In the genomic region with DNA sequence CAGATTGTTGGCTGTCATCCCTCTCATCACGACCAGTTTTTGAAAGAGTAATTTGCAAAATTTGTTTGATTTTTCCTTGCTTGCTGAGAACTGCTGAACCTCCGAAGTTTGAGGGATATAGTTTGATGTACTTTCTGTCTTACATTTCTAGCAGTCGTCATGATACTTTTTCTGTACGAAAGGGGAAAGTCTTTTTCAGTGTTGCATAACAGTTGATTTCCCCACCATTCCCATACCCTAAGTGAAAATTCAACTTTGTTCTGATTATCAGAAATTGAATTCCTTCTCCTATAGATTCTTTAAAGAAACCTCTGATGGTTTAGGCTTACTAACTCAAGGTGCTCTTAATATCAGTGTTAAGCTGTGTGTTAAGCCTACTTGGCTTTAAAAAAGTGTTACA, we compare ENCODE assay signal across 9 cellular contexts. TPM values are rescaled to one million over a fixed set of nuclear protein-coding genes. Genes with fewer than 3 reads are reported as not detected.
A peak's percentile ranks its signal among the peaks of the same experiment; 100 is the strongest.
DNase-seq lines count a peak whose midpoint lies in the region; ATAC-seq, FAIRE-seq and TF ChIP-seq lines count a peak whose summit lies in the region.
"Had no signal": no experiment of that assay in that cellular context is flagged by ENCODE, and none has a peak within 500 bp of the region (broad histone marks: within the 10 kb centered on the region; RNA-seq: fewer than 3 reads in every experiment).

No MANE protein-coding gene starts in this region.

- ATAC-seq in PC-3 (no peak), pancreas (no peak), GM19023 (IDR thresholded peaks at IDR 0.05; ENCODE audit: unreplicated experiment) (no peak)

- peak overlapping the region; percentile 81 for H3K4me2 ChIP-seq in PC-3 (ENCODE audit: low read length)

- H3K36me3 Mint-ChIP-seq in CD8-positive, alpha-beta memory T cell, result peaks cover 0 to 9% (median 0%) of the 10 kb centered on the region in 3 donors
- peaks cover 11% of the 10 kb centered on the region for H3K36me3 Mint-ChIP-seq in endothelial cell (ENCODE audit: low read depth, unreplicated experiment)

- WGBS in pancreas, 2 donors, result 5 to 11% methylated on average over 4 of the region's 4 CpGs

- no peak for FAIRE-seq in pancreas (lab: Jason Lieb, UNC)
- FAIRE-seq: endometrium had no signal

- peaks cover 47 to 57% (median 48%) of the 10 kb centered on the region in 3 donors for H3K4me1 Mint-ChIP-seq in CD8-positive, alpha-beta memory T cell
- H3K4me1 Mint-ChIP-seq in endothelial cell (ENCODE audit: unreplicated experiment), result peaks cover 41% of the 10 kb centered on the region

- no peak overlapping the region for H2AFZ ChIP-seq in PC-3 (ENCODE audit: low read length)

- H4K20me1 ChIP-seq in PC-3 (ENCODE audit: low read length), result peaks cover 36% of the 10 kb centered on the region

- DNase-seq in CD8-positive, alpha-beta memory T cell, result no peak
- no peak for DNase-seq in PC-3
- no peak for DNase-seq in endothelial cell (ENCODE audit: low spot score)
- no peak for DNase-seq in pancreas
- DNase-seq in stimulated activated CD8-positive, alpha-beta memory T cell treated with anti-CD3 and anti-CD28 coated beads, Interleukin-4, amount 100 ng/mL, for 48 hours, result no peak
- no peak for DNase-seq in DMS 273 treated with DMSO at 0.1 percent for 48 hours (lab: John Stamatoyannopoulos, UW)
- DNase-seq in MV-4-11 (lab: John Stamatoyannopoulos, UW), result no peak

- peak overlapping the region; percentile 94 to 99 (median 96) for H3K4me3 Mint-ChIP-seq in CD8-positive, alpha-beta memory T cell
- H3K4me3 Mint-ChIP-seq in endothelial cell (ENCODE audit: unreplicated experiment), result peak overlapping the region; percentile 94

- no peaks in the 10 kb centered on the region for H3K27me3 ChIP-seq in CD8-positive, alpha-beta memory T cell (ENCODE audit: insufficient read depth, low read length, poor library complexity, severe bottlenecking)
- H3K27me3 ChIP-seq in PC-3 (ENCODE audit: low read length), result no peaks in the 10 kb centered on the region
- no peaks in the 10 kb centered on the region for H3K27me3 ChIP-seq in pancreas

- H3K27me3 Mint-ChIP-seq in CD8-positive, alpha-beta memory T cell, result peaks cover 0 to 5% of the 10 kb centered on the region in 2 donors
- H3K27me3 Mint-ChIP-seq in endothelial cell (ENCODE audit: unreplicated experiment), result peaks cover 2% of the 10 kb centered on the region

- peak overlapping the region; percentile 87 for H3K9ac ChIP-seq in PC-3 (ENCODE audit: low read length)

- H3K9me3 ChIP-seq in CD8-positive, alpha-beta memory T cell (ENCODE audit: low read length), result no peaks in the 10 kb centered on the region
- H3K9me3 ChIP-seq in PC-3 (ENCODE audit: low read length) (no peaks in the 10 kb centered on the region), pancreas (no peaks in the 10 kb centered on the region)

- no peak overlapping the region for H3K27ac ChIP-seq in CD8-positive, alpha-beta memory T cell (ENCODE audit: low read depth, low read length)
- H3K27ac ChIP-seq in PC-3 (ENCODE audit: low read length), result peak overlapping the region; percentile 87; the same call in 1 of the 2 replicates
- H3K27ac ChIP-seq in pancreas, result peak overlapping the region; percentile 78 to 96 (median 88)

- peaks cover 66% of the 10 kb centered on the region for H3K79me2 ChIP-seq in PC-3 (ENCODE audit: low read length)

- CTCF ChIA-PET in CD8-positive, alpha-beta memory T cell (lab: Charles Lee), result no interaction called here
- CTCF ChIA-PET in PC-3 (lab: Charles Lee), result no interaction called here

- H3K36me3 ChIP-seq in CD8-positive, alpha-beta memory T cell (ENCODE audit: insufficient read depth, low read length), result no peaks in the 10 kb centered on the region
- no peaks in the 10 kb centered on the region for H3K36me3 ChIP-seq in PC-3 (ENCODE audit: low read depth, low read length)
- no peaks in the 10 kb centered on the region for H3K36me3 ChIP-seq in pancreas

- POLR2A ChIA-PET in CD8-positive, alpha-beta memory T cell (lab: Charles Lee), result interaction anchor here (0.6 kb wide), 1 partner anchor 215 kb away, joined by 3 read pairs; no protein-coding TSS in a partner anchor
- POLR2A ChIA-PET in PC-3 (lab: Charles Lee; ENCODE audit: unreplicated experiment), result no interaction called here

- H3K4me1 ChIP-seq in CD8-positive, alpha-beta memory T cell (ENCODE audit: insufficient read depth, low read length), result peaks cover 29% of the 10 kb centered on the region
- H3K4me1 ChIP-seq in PC-3 (ENCODE audit: insufficient read depth, low read length), result peaks cover 26% of the 10 kb centered on the region
- H3K4me1 ChIP-seq in pancreas, result peaks cover 0 to 20% (median 13%) of the 10 kb centered on the region in 3 donors

- BruUV-seq in PC-3 (replicated peaks; lab: Mats Ljungman, UMichigan), result no TSS peak

- intact Hi-C loops in PC-3 (cut with micrococcal nuclease) (loop anchor here (1.0 kb wide), 1 partner anchor 61 kb away; no protein-coding TSS in a partner anchor), pancreas (cut with DNase I) (no loop called here)

- no peaks in the 10 kb centered on the region for H3F3A ChIP-seq in PC-3 (ENCODE audit: low read length, unreplicated experiment)

- no peak for TF ChIP-seq CTCF in PC-3 (conservative IDR thresholded peaks at IDR 0.05; ENCODE audit: low read depth, low read length)
- no peak for TF ChIP-seq CTCF in endothelial cell (IDR thresholded peaks at IDR 0.05; ENCODE audit: unreplicated experiment)
- no peak for TF ChIP-seq CTCF in pancreas (IDR thresholded peaks at IDR 0.05)

- H3K27ac Mint-ChIP-seq in CD8-positive, alpha-beta memory T cell, result peak overlapping the region; percentile 29 to 99 (median 96)
- H3K27ac Mint-ChIP-seq in endothelial cell (ENCODE audit: unreplicated experiment), result no peak overlapping the region

- H3K9me2 ChIP-seq in PC-3 (replicated peaks; ENCODE audit: low read length), result no peaks in the 10 kb centered on the region

- no peaks in the 10 kb centered on the region for H3K9me3 Mint-ChIP-seq in CD8-positive, alpha-beta memory T cell
- no peaks in the 10 kb centered on the region for H3K9me3 Mint-ChIP-seq in endothelial cell (ENCODE audit: unreplicated experiment)

- peak overlapping the region; percentile 97 for H3K4me3 ChIP-seq in CD8-positive, alpha-beta memory T cell (ENCODE audit: low read length)
- peak overlapping the region; percentile 92 for H3K4me3 ChIP-seq in PC-3 (ENCODE audit: low read length)
- H3K4me3 ChIP-seq in pancreas, result peak overlapping the region in 3 of 4 donors; percentile 74 to 91 (median 76)

RNA-seq across cellular contexts. Expression of a gene that starts 1.6 kb away (rescaled TPM):
- total RNA-seq in CD8-positive, alpha-beta memory T cell, result 10 to 100 TPM; 14.3 to 17.6 TPM
- polyA plus RNA-seq in CD8-positive, alpha-beta memory T cell, result 4.4 TPM
- total RNA-seq in PC-3 (2014; rRNA removed) (44.2 and 62.0 TPM in 2 replicates), endothelial cell (ENCODE audit: unreplicated experiment) (43.4 TPM), pancreas (10 to 100 TPM; 14.7 to 27.6 (median 19.2) TPM)
- 10 to 100 TPM; 20.1 to 31.3 TPM for polyA plus RNA-seq in pancreas
